21 cellular contexts compared by ENCODE assay signal in genomic region chr2:12688156-12688555, GRCh38. TPM values are rescaled to one million over a fixed set of nuclear protein-coding genes. Genes with fewer than 3 reads are reported as not detected.
DNase-seq lines count a peak whose midpoint lies in the region; ATAC-seq, FAIRE-seq and TF ChIP-seq lines count a peak whose summit lies in the region.
"Had no signal": no experiment of that assay in that cellular context is flagged by ENCODE, and none has a peak within 500 bp of the region (broad histone marks: within the 10 kb centered on the region; RNA-seq: fewer than 3 reads in every experiment).

No MANE protein-coding gene starts in this region.

- peaks cover 6% of the 10 kb centered on the region for H3K9me3 Mint-ChIP-seq in astrocyte (ENCODE audit: unreplicated experiment)
- H3K9me3 Mint-ChIP-seq in activated CD8-positive, alpha-beta T cell treated with anti-CD3 and anti-CD28 coated beads, Interleukin-2, amount 10 ng/mL, durations not matched to agents 7 days and 5 days (ENCODE audit: insufficient read depth) = peaks cover 14% of the 10 kb centered on the region

- no peak overlapping the region for H2BK120ac ChIP-seq in mesendoderm (ENCODE audit: low read depth, low read length)

- POLR2A ChIA-PET in activated CD8-positive, alpha-beta T cell treated with anti-CD3 and anti-CD28 coated beads, Interleukin-2, amount 10 ng/mL, durations not matched to agents 7 days and 5 days (lab: Charles Lee) = no interaction called here

- H3F3A ChIP-seq in GM23248 (ENCODE audit: insufficient read depth) (0 out of 2 replicates have a peak, but pooled peaks cover 10% of the 10 kb centered on the region), smooth muscle cell (ENCODE audit: low read depth) (no peaks in the 10 kb centered on the region)

- no peak overlapping the region for H4K5ac ChIP-seq in mesendoderm (ENCODE audit: low read length)

- no peak overlapping the region for H3K4ac ChIP-seq in mesendoderm (ENCODE audit: low read depth, low read length)

- H3K27ac ChIP-seq in GM23248 = no peak overlapping the region
- H3K27ac ChIP-seq in astrocyte (ENCODE audit: low read depth, low read length) = no peak overlapping the region
- no peak overlapping the region for H3K27ac ChIP-seq in mesendoderm (ENCODE audit: low read depth, low read length)
- peak overlapping the region; percentile 44 for H3K27ac ChIP-seq in smooth muscle cell (ENCODE audit: low read depth)
- H3K27ac ChIP-seq: A549 had no signal

- no peaks in the 10 kb centered on the region for H3K79me1 ChIP-seq in mesendoderm (ENCODE audit: low read length)

- H3K9ac ChIP-seq in GM23248 = no peak overlapping the region
- no peak overlapping the region for H3K9ac ChIP-seq in astrocyte (ENCODE audit: low read length)
- H3K9ac ChIP-seq in mesendoderm (ENCODE audit: low read length) = no peak overlapping the region
- H3K9ac ChIP-seq in smooth muscle cell (ENCODE audit: low read depth) = no peak overlapping the region

- H3K4me3 Mint-ChIP-seq in astrocyte (ENCODE audit: unreplicated experiment) = no peak overlapping the region
- no peak overlapping the region for H3K4me3 Mint-ChIP-seq in activated CD8-positive, alpha-beta T cell treated with anti-CD3 and anti-CD28 coated beads, Interleukin-2, amount 10 ng/mL, durations not matched to agents 7 days and 5 days
- H3K4me3 Mint-ChIP-seq: CD4-positive, alpha-beta memory T cell had no signal

- peaks cover 3% of the 10 kb centered on the region for H3K4me1 Mint-ChIP-seq in astrocyte (ENCODE audit: low read depth, unreplicated experiment)
- no peaks in the 10 kb centered on the region for H3K4me1 Mint-ChIP-seq in activated CD8-positive, alpha-beta T cell treated with anti-CD3 and anti-CD28 coated beads, Interleukin-2, amount 10 ng/mL, durations not matched to agents 7 days and 5 days (ENCODE audit: low read depth)

- H3K27me3 ChIP-seq in GM23248 (replicated peaks; ENCODE audit: insufficient read depth) (no peaks in the 10 kb centered on the region), astrocyte (ENCODE audit: insufficient read depth, low read length) (peaks cover 2% of the 10 kb centered on the region), mesendoderm (ENCODE audit: insufficient read depth, low read length, poor library complexity) (no peaks in the 10 kb centered on the region), smooth muscle cell (ENCODE audit: low read depth) (no peaks in the 10 kb centered on the region)

- no peak overlapping the region for H2BK5ac ChIP-seq in mesendoderm (ENCODE audit: low read length)

- no peaks in the 10 kb centered on the region for H3K9me2 ChIP-seq in GM23248 (ENCODE audit: insufficient read depth)

- H3K4me3 ChIP-seq in GM23248 (no peak overlapping the region), astrocyte (ENCODE audit: insufficient read depth, low read depth, low read length) (no peak overlapping the region), mesendoderm (ENCODE audit: low read length) (no peak overlapping the region), smooth muscle cell (no peak overlapping the region)
- H3K4me3 ChIP-seq: A549, GM12878 had no signal

- H3K4me1 ChIP-seq in GM23248 (ENCODE audit: insufficient read depth) = peaks cover 17% of the 10 kb centered on the region
- no peaks in the 10 kb centered on the region for H3K4me1 ChIP-seq in astrocyte (ENCODE audit: insufficient read depth, low read length)
- peaks cover 2% of the 10 kb centered on the region for H3K4me1 ChIP-seq in mesendoderm (ENCODE audit: control insufficient read depth, low read depth, low read length)
- H3K4me1 ChIP-seq in smooth muscle cell (ENCODE audit: low read depth) = peaks cover 2% of the 10 kb centered on the region
- H3K4me1 ChIP-seq: A549 had no signal

- H3K79me2 ChIP-seq in GM23248 (ENCODE audit: insufficient read depth) = no peaks in the 10 kb centered on the region
- H3K79me2 ChIP-seq in astrocyte (ENCODE audit: insufficient read depth, low read length) = no peaks in the 10 kb centered on the region
- no peaks in the 10 kb centered on the region for H3K79me2 ChIP-seq in mesendoderm (ENCODE audit: control insufficient read depth, insufficient read depth, low read length)
- no peaks in the 10 kb centered on the region for H3K79me2 ChIP-seq in smooth muscle cell (ENCODE audit: low read depth)

- in situ Hi-C loops in GM23248 (cut with MboI) = no loop called here

- no peaks in the 10 kb centered on the region for H3K36me3 Mint-ChIP-seq in astrocyte (ENCODE audit: low read depth, unreplicated experiment)
- H3K36me3 Mint-ChIP-seq in activated CD8-positive, alpha-beta T cell treated with anti-CD3 and anti-CD28 coated beads, Interleukin-2, amount 10 ng/mL, durations not matched to agents 7 days and 5 days (ENCODE audit: low read depth) = no peaks in the 10 kb centered on the region

- 88 to 91% methylated on average over 3 of the region's 3 CpGs for WGBS in GM23248 (ENCODE audit: low coverage in 1 of 2, low lambda C conversion rate in 2 of 2, missing lambda C conversion rate in 2 of 2), 2 experiments
- no CpG with 5 or more reads among the region's 3 CpGs for WGBS in mesendoderm (ENCODE audit: extremely low coverage, insufficient coverage, low lambda C conversion rate)
- 54% methylated on average over 3 of the region's 3 CpGs for WGBS in smooth muscle cell (ENCODE audit: low lambda C conversion rate)

- FAIRE-seq in astrocyte (lab: Jason Lieb, UNC) = no peak
- FAIRE-seq: A549, GM12878, H1 had no signal

- TF ChIP-seq CTCF in astrocyte (IDR thresholded peaks at IDR 0.05; ENCODE audit: insufficient read depth, low read depth, low read length) = no peak
- no peak for TF ChIP-seq CTCF in smooth muscle cell (IDR thresholded peaks at IDR 0.05; ENCODE audit: borderline replicate concordance, insufficient read depth, poor library complexity, severe bottlenecking)

- CTCF ChIA-PET in activated CD8-positive, alpha-beta T cell treated with anti-CD3 and anti-CD28 coated beads, Interleukin-2, amount 10 ng/mL, durations not matched to agents 7 days and 5 days (lab: Charles Lee) = interaction anchor here (1.7 kb wide), 1 partner anchor 28 kb away, joined by 5 read pairs; the partner anchor contains the start of gene TRIB2

- H3K27ac Mint-ChIP-seq in astrocyte (ENCODE audit: unreplicated experiment) = no peak overlapping the region
- no peak overlapping the region for H3K27ac Mint-ChIP-seq in activated CD8-positive, alpha-beta T cell treated with anti-CD3 and anti-CD28 coated beads, Interleukin-2, amount 10 ng/mL, durations not matched to agents 7 days and 5 days

- H2AFZ ChIP-seq in GM23248 = no peak overlapping the region
- no peak overlapping the region for H2AFZ ChIP-seq in astrocyte (ENCODE audit: low read depth, low read length)
- no peak overlapping the region for H2AFZ ChIP-seq in smooth muscle cell (ENCODE audit: low read depth)

- H4K20me1 ChIP-seq in GM23248 (ENCODE audit: insufficient read depth) (no peaks in the 10 kb centered on the region), astrocyte (ENCODE audit: insufficient read depth, low read length) (no peaks in the 10 kb centered on the region), smooth muscle cell (ENCODE audit: low read depth) (no peaks in the 10 kb centered on the region)

- H3K23ac ChIP-seq in mesendoderm (ENCODE audit: low read length) = no peak overlapping the region

- no peak overlapping the region for H3K56ac ChIP-seq in mesendoderm (ENCODE audit: low read length)

- no peaks in the 10 kb centered on the region for H3K27me3 Mint-ChIP-seq in astrocyte (ENCODE audit: low read depth, unreplicated experiment)
- peaks cover 8% of the 10 kb centered on the region for H3K27me3 Mint-ChIP-seq in activated CD8-positive, alpha-beta T cell treated with anti-CD3 and anti-CD28 coated beads, Interleukin-2, amount 10 ng/mL, durations not matched to agents 7 days and 5 days (ENCODE audit: low read depth)

- DNase-seq in GM23248 (peak; percentile 18), astrocyte (ENCODE audit: low read depth) (peak; percentile 18), mesendoderm (peak; percentile 53), smooth muscle cell (lab: John Stamatoyannopoulos, UW; ENCODE audit: unreplicated experiment) (no peak), DMS53 treated with DMSO at 0.1 percent for 48 hours (lab: John Stamatoyannopoulos, UW; ENCODE audit: unreplicated experiment) (no peak)
- no peak for DNase-seq in activated CD8-positive, alpha-beta T cell treated with anti-CD3 and anti-CD28 coated beads, Interleukin-2, amount 10 ng/mL, durations not matched to agents 7 days and 5 days
- DNase-seq: 8988T; ACHN; C1 segment of cervical spinal cord; Calu3; CD4-positive, alpha-beta memory T cell; COR-L47; DMS53; DND-41; GDM1; H7; HCEC 1CT had no signal

- no peak overlapping the region for H2AK5ac ChIP-seq in mesendoderm (ENCODE audit: low read length)

- no peak overlapping the region for H2BK15ac ChIP-seq in mesendoderm (replicated peaks; ENCODE audit: low read depth)

- no peak overlapping the region for H3K18ac ChIP-seq in mesendoderm (ENCODE audit: low read length)

- H4K8ac ChIP-seq in mesendoderm (ENCODE audit: low read depth, low read length) = no peak overlapping the region

- no peak for ATAC-seq in GM21447 (IDR thresholded peaks at IDR 0.05; ENCODE audit: unreplicated experiment)
- ATAC-seq in activated CD8-positive, alpha-beta T cell treated with anti-CD3 and anti-CD28 coated beads, Interleukin-2, amount 10 ng/mL, durations not matched to agents 7 days and 5 days = no peak
- ATAC-seq: A549, GM12878 had no signal

- H3K4me2 ChIP-seq in GM23248 (ENCODE audit: unreplicated experiment) (no peak overlapping the region), astrocyte (ENCODE audit: low read length) (no peak overlapping the region), mesendoderm (ENCODE audit: low read length) (no peak overlapping the region), smooth muscle cell (no peak overlapping the region)
- H3K4me2 ChIP-seq: A549 had no signal

- H3K36me3 ChIP-seq in GM23248 (ENCODE audit: low read depth) = no peaks in the 10 kb centered on the region
- H3K36me3 ChIP-seq in astrocyte (ENCODE audit: insufficient read depth, low read length) = no peaks in the 10 kb centered on the region
- H3K36me3 ChIP-seq in mesendoderm (ENCODE audit: control insufficient read depth, insufficient read depth, low read length) = no peaks in the 10 kb centered on the region
- no peaks in the 10 kb centered on the region for H3K36me3 ChIP-seq in smooth muscle cell (ENCODE audit: low read depth)

- H3K9me3 ChIP-seq in GM23248 (ENCODE audit: low read depth) (no peaks in the 10 kb centered on the region), astrocyte (ENCODE audit: insufficient read depth, low read depth, low read length) (no peaks in the 10 kb centered on the region), smooth muscle cell (replicated peaks; ENCODE audit: low read depth) (no peaks in the 10 kb centered on the region)

RNA-seq across cellular contexts. Expression of gene TRIB2, which starts 28.6 kb away (rescaled TPM):
- total RNA-seq in GM23248 (2014; rRNA removed; shearing (Covaris generic)) = 43.8 and 46.9 TPM in 2 replicates
- polyA plus RNA-seq in GM23248 (2016; fragmentation: Nextera tagmentation; extraction: Ambion mirVana) = 31.5 and 32.1 TPM in 2 replicates
- total RNA-seq in astrocyte = 22.6 and 28.6 TPM in 2 replicates
- 26.0 TPM for polyA plus RNA-seq in mesendoderm (2013, experiment 1 of 2)
- polyA plus RNA-seq in mesendoderm (2013, experiment 2 of 2) = 27.0 TPM
- total RNA-seq in smooth muscle cell = 31.5 and 47.0 TPM in 2 replicates
- polyA plus RNA-seq in smooth muscle cell = 26.0 and 31.1 TPM in 2 replicates
- 10 to 100 TPM; 52.7 to 57.7 TPM for total RNA-seq in activated CD8-positive, alpha-beta T cell treated with anti-CD3 and anti-CD28 coated beads, Interleukin-2, amount 10 ng/mL, durations not matched to agents 7 days and 5 days

Comparison
In these comparisons a context has a peak if more than half of its experiments do, and no peak if none do; other contexts are left out.
1. DNase-seq: peak in GM23248 (single experiment), astrocyte (single experiment) and mesendoderm (single experiment); none in smooth muscle cell (single experiment), activated CD8-positive, alpha-beta T cell treated with anti-CD3 and anti-CD28 coated beads, Interleukin-2, amount 10 ng/mL, durations not matched to agents 7 days and 5 days (single experiment) and DMS53 treated with DMSO at 0.1 percent for 48 hours (single experiment).